ENCODE assay signal across 17 cellular contexts in the genomic region with DNA sequence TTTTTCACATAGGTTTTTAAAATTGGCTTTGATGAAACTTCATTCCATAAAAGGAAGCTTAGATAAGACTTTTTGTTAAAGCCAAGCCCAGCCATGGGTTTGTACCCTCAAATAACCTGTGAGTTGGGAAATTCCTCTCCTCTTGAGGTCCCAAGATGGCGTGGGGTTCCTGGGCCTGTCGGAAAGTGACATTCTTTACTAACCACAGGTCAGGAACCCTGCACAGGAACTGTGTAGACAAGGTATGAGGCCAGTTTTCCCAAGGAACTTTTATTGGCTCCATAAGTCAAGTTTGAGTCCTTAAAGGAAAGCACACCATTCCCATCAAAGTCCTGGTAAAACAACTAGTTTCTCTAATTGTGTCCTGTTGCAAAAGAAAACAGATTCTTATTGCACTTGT.
"Had no signal": no experiment of that assay in that cellular context is flagged by ENCODE, and none has a peak within 500 bp of the region (broad histone marks: within the 10 kb centered on the region; RNA-seq: fewer than 3 reads in every experiment).

No MANE protein-coding gene starts in this region.

- DNase-seq: cortex of kidney; dorsolateral prefrontal cortex; effector memory CD4-positive, alpha-beta T cell; foreskin melanocyte; heart left ventricle; hippocampal formation; kidney glomerular epithelial cell; midbrain; nucleus accumbens; ovary; right cardiac atrium; small intestine; stimulated activated CD4-positive, alpha-beta T cell treated with anti-CD3 and anti-CD28 coated beads, Interleukin-12 subunit alpha, Interleukin-12 subunit beta, amount 100 ng/mL, for 4 hours; stimulated activated naive CD4-positive, alpha-beta T cell; thyroid gland; upper lobe of left lung; uterus had no signal
